In genomic region chr2:33202641-33203345, GRCh38 we compare ENCODE assay signal across 15 cellular contexts.
DNase-seq lines count a peak whose midpoint lies in the region; ATAC-seq lines count a peak whose summit lies in the region.
"Had no signal": no experiment of that assay in that cellular context is flagged by ENCODE, and none has a peak within 500 bp of the region (broad histone marks: within the 10 kb centered on the region; RNA-seq: fewer than 3 reads in every experiment).

No MANE protein-coding gene starts in this region.

- no peak overlapping the region for H3K4me3 Mint-ChIP-seq in immature natural killer cell
- H3K4me3 Mint-ChIP-seq: CD14-positive monocyte had no signal

- H3K36me3 Mint-ChIP-seq in immature natural killer cell, result no peaks in the 10 kb centered on the region
- H3K36me3 Mint-ChIP-seq: CD14-positive monocyte had no signal

- DNase-seq in Right ventricle myocardium inferior (ENCODE audit: missing footprints) (no peak), cardiac septum (ENCODE audit: low spot score) (no peak), Right ventricle myocardium superior (no peak), left lobe of liver (ENCODE audit: low spot score) (no peak), immature natural killer cell (no peak), pons (ENCODE audit: low spot score) (no peak), activated gamma-delta T cell treated with Interleukin-2 at 50 U/mL for 16 hours (no peak)
- DNase-seq: COR-L47, NCI-H1436 treated with DMSO at 0.1 percent for 48 hours, NCI-H82, SIG-M5 had no signal

- intact Hi-C loops in Right ventricle myocardium inferior (cut with DNase I), result no loop called here
- intact Hi-C loops in cardiac septum (cut with DNase I), result no loop called here
- intact Hi-C loops in Right ventricle myocardium superior (cut with DNase I), result no loop called here

- H3K27ac Mint-ChIP-seq in immature natural killer cell, result no peak overlapping the region

- ATAC-seq in Right ventricle myocardium inferior (peak; percentile 31), Right ventricle myocardium superior (ENCODE audit: poor library complexity) (peak; percentile 48), left lobe of liver (peak; percentile 61), GM19467 (IDR thresholded peaks at IDR 0.05; ENCODE audit: unreplicated experiment) (no peak)
- ATAC-seq: HCT116, Panc1 had no signal

- peaks cover 0 to 6% (median 0%) of the 10 kb centered on the region in 3 donors for H3K27me3 Mint-ChIP-seq in immature natural killer cell (ENCODE audit: low read depth in 3 of 3)

- no peaks in the 10 kb centered on the region for H3K4me1 Mint-ChIP-seq in immature natural killer cell
- H3K4me1 Mint-ChIP-seq: CD14-positive monocyte had no signal

- H3K9me3 Mint-ChIP-seq in immature natural killer cell, result no peaks in the 10 kb centered on the region
